ENCODE assay signal across 8 cellular contexts in genomic region chr18:45910405-45911023, GRCh38. TPM values are rescaled to one million over a fixed set of nuclear protein-coding genes. Genes with fewer than 3 reads are reported as not detected.
DNase-seq lines count a peak whose midpoint lies in the region; ATAC-seq and TF ChIP-seq lines count a peak whose summit lies in the region.

No MANE protein-coding gene starts in this region.

- POLR2A ChIA-PET in Caco-2 (lab: Charles Lee) = no interaction called here

- H3K4me1 Mint-ChIP-seq in Caco-2 (ENCODE audit: low read depth, unreplicated experiment) = no peaks in the 10 kb centered on the region

- H3K36me3 Mint-ChIP-seq in Caco-2 (ENCODE audit: insufficient read depth, unreplicated experiment) = peaks cover 7% of the 10 kb centered on the region

- no peaks in the 10 kb centered on the region for H3K27me3 Mint-ChIP-seq in Caco-2 (ENCODE audit: insufficient read depth, unreplicated experiment)

- ATAC-seq in GM21619 (IDR thresholded peaks at IDR 0.05; ENCODE audit: unreplicated experiment) = peak; percentile 61
- no peak for ATAC-seq in lung (ENCODE audit: insufficient read depth, low FRiP score)

- no peaks in the 10 kb centered on the region for H3K36me3 ChIP-seq in Caco-2 (ENCODE audit: control insufficient read depth, insufficient read depth, low read length)
- H3K36me3 ChIP-seq in lung (ENCODE audit: control insufficient read depth in 2 of 2, insufficient read depth in 2 of 2, low read length in 2 of 2) = peaks cover 35 to 47% of the 10 kb centered on the region in 2 donors

- no peaks in the 10 kb centered on the region for H3K9me3 Mint-ChIP-seq in Caco-2 (ENCODE audit: unreplicated experiment)

- H3K27ac ChIP-seq in lung (ENCODE audit: low read depth in 1 of 2, low read length in 1 of 2) = no peak overlapping the region

- H3K4me1 ChIP-seq in Caco-2 = no peaks in the 10 kb centered on the region
- H3K4me1 ChIP-seq in lung (ENCODE audit: control insufficient read depth in 2 of 2, insufficient read depth in 2 of 2, low read length in 2 of 2) = peaks cover 0 to 4% of the 10 kb centered on the region in 2 donors

- H3K27me3 ChIP-seq in Caco-2 (replicated peaks; ENCODE audit: control insufficient read depth, insufficient read depth, low read length) (no peaks in the 10 kb centered on the region), lung (ENCODE audit: control insufficient read depth, insufficient read depth) (no peaks in the 10 kb centered on the region)

- H3K4me3 ChIP-seq in Caco-2 (ENCODE audit: low read depth, low read length) = no peak overlapping the region
- no peak overlapping the region for H3K4me3 ChIP-seq in lung

- H3K27ac Mint-ChIP-seq in Caco-2 (ENCODE audit: unreplicated experiment) = no peak overlapping the region

- CTCF ChIA-PET in Caco-2 (lab: Charles Lee) = interaction anchor here (0.6 to 1.0 kb wide), 2 partner anchors 30 to 290 kb away, joined by 3 to 5 read pairs; no protein-coding TSS in a partner anchor

- 52 to 56% methylated on average over 4 of the region's 4 CpGs for WGBS in lung, 2 donors

- BruUV-seq in Caco-2 (replicated peaks; lab: Mats Ljungman, UMichigan) = no TSS peak

- intact Hi-C loops in Caco-2 (cut with micrococcal nuclease; ENCODE audit: unreplicated experiment) = loop anchor here (1.0 to 2.0 kb wide), 2 partner anchors 64 to 219 kb away; no protein-coding TSS in a partner anchor

- TF ChIP-seq CTCF in Caco-2 (IDR thresholded peaks at IDR 0.05; ENCODE audit: insufficient read depth in 1 of 2, low read depth in 1 of 2, low read length in 1 of 2, severe bottlenecking in 1 of 2, unreplicated experiment in 1 of 2) = peak; percentile 25 to 46
- peak; percentile 22 for TF ChIP-seq CTCF in lung (IDR thresholded peaks at IDR 0.05; ENCODE audit: control extremely low read depth, extremely low read depth)

- H3K4me3 Mint-ChIP-seq in Caco-2 (ENCODE audit: unreplicated experiment) = no peak overlapping the region

- DNase-seq in Caco-2 (peak; percentile 36 to 51), NCI-H1092 (lab: John Stamatoyannopoulos, UW) (peak; percentile 23), lung (ENCODE audit: low spot score) (peak; percentile 44), NCI-H1105 (lab: John Stamatoyannopoulos, UW) (no peak)
- DNase-seq in activated CD4-positive, CD25-positive, alpha-beta regulatory T cell (lab: John Stamatoyannopoulos, UW) = peak; percentile 32 to 46 (median 42)
- DNase-seq in central memory CD4-positive, alpha-beta T cell = peak; percentile 38
- peak; percentile 5 to 18 for DNase-seq in stimulated activated CD8-positive, alpha-beta memory T cell treated with anti-CD3 and anti-CD28 coated beads, Interleukin-2, amount 100 ng/mL, for 1 hour (ENCODE audit: low read depth in 2 of 2)

- no peaks in the 10 kb centered on the region for H3K9me3 ChIP-seq in Caco-2
- H3K9me3 ChIP-seq in lung (ENCODE audit: control insufficient read depth in 2 of 2, insufficient read depth in 1 of 2, low read length in 1 of 2) = no peaks in the 10 kb centered on the region

RNA-seq across cellular contexts. Expression of gene EPG5, which starts 56.6 kb away (rescaled TPM):
- total RNA-seq in Caco-2 (2022) (10.6 and 12.0 TPM in 2 replicates), lung (10 to 100 TPM; 31.4 to 64.5 TPM)
- 10 to 100 TPM in 1 of 2 donors, 1 to 10 TPM in 1; 7.0 to 10.4 TPM for polyA plus RNA-seq in lung
